8 cellular contexts compared by ENCODE assay signal in the genomic region with DNA sequence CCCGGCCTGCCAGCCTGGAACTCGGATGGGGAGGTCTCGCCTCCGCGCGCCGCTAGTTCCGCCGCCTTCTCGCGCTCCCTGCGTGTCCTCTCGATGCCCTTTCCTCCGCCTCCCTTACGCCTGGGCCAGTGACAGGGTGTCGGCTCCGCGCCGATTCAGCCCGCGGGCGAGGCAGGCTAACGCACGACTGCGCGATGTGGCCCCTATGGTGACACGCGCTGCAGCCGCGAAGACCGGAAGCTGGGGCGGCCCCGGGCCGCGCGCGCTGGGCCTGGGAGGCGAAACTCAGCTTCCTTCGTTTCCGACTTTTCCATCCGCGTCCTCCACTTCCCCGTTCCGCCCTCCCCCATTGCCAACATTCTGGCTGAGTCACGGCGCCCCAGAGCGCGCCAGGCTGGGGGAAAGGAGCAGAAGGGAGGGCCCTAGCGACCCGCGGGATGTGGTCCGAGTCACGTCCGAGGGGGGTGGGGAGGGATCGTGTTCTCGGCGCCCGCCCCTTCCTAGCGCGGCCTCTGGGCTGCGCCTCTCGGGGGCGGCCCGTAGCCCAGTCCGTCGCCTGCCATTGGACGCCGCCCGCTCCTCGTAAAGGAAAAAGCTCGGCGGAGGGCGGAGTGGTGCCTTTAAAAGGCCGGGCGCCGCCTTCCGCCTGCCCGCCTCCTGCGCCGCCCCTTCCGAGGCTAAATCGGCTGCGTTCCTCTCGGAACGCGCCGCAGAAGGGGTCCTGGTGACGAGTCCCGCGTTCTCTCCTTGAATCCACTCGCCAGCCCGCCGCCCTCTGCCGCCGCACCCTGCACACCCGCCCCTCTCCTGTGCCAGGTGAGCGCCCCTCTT. TPM values are rescaled to one million over a fixed set of nuclear protein-coding genes. Genes with fewer than 3 reads are reported as not detected.
DNase-seq lines count a peak whose midpoint lies in the region; ATAC-seq, FAIRE-seq and TF ChIP-seq lines count a peak whose summit lies in the region.

A gene (plus strand): TSS at position 649 of the 831 bp plus-strand sequence. CDS start 1,138 bp downstream, outside the sequence.

- peak; percentile 99 for DNase-seq in ACHN
- DNase-seq in NCI-H2227 treated with DMSO at 0.1 percent for 48 hours (lab: John Stamatoyannopoulos, UW): peak; percentile 97
- peak; percentile 96 for DNase-seq in bronchial epithelial cell (ENCODE audit: low read depth)
- DNase-seq in iPS-NIHi7 (ENCODE audit: extremely low spot score): peak; percentile 95
- DNase-seq in smooth muscle cell of the brain vasculature (ENCODE audit: low read depth, low spot score): peak; percentile 99

- H3K4me3 ChIP-seq in WI38 (ENCODE audit: low read depth, low read length) (peak within 1 kb of the TSS; percentile 99), bronchial epithelial cell (ENCODE audit: low read depth, low read length) (peak within 1 kb of the TSS; percentile 97)

- peaks cover 37% of the 10 kb centered on the region for H3K36me3 ChIP-seq in bronchial epithelial cell (ENCODE audit: control insufficient read depth, insufficient read depth, low read length)

- in situ Hi-C loops in ACHN (cut with HindIII; ENCODE audit: low pct_ligation_motif_present, low pct_unique_long_range_greater_than_20kb, low sequenced_read_pairs): no loop called here

- peak; percentile 65 for ATAC-seq in GM18873 (IDR thresholded peaks at IDR 0.05; ENCODE audit: low FRiP score, unreplicated experiment)
- ATAC-seq in HG03139 (IDR thresholded peaks at IDR 0.05; ENCODE audit: unreplicated experiment): peak; percentile 76

- TF ChIP-seq CTCF in WI38 (IDR thresholded peaks at IDR 0.05; ENCODE audit: low read depth, low read length) (no peak), bronchial epithelial cell (IDR thresholded peaks at IDR 0.05; ENCODE audit: insufficient read depth, low read length, severe bottlenecking) (no peak)

- no peaks in the 10 kb centered on the region for H3K27me3 ChIP-seq in bronchial epithelial cell (ENCODE audit: control insufficient read depth, insufficient read depth, low read length)

- FAIRE-seq in bronchial epithelial cell (lab: Jason Lieb, UNC): no peak

RNA-seq across cellular contexts. Expression of the gene that starts here (rescaled TPM):
- 496 and 527 TPM in 2 replicates for total RNA-seq in bronchial epithelial cell

Comparison
In these comparisons a context has a peak if more than half of its experiments do, and no peak if none do; other contexts are left out.
1. Peak in every context shown above with its lines: DNase-seq, ATAC-seq and H3K4me3 ChIP-seq.